ENCODE assay signal across 16 cellular contexts in genomic region chr2:128595763-128596452, GRCh38.
"Had no signal": no experiment of that assay in that cellular context is flagged by ENCODE, and none has a peak within 500 bp of the region (broad histone marks: within the 10 kb centered on the region; RNA-seq: fewer than 3 reads in every experiment).

No MANE protein-coding gene starts in this region.

- ATAC-seq: natural killer cell had no signal

- DNase-seq: activated CD4-positive, alpha-beta T cell treated with anti-CD3 and anti-CD28 coated beads for 1 hour; activated CD4-positive, alpha-beta T cell treated with anti-CD3 and anti-CD28 coated beads, Interleukin-2, amount 50 U/mL, for 48 hours; activated gamma-delta T cell treated with Interleukin-2 at 50 U/mL for 16 hours; activated naive CD8-positive, alpha-beta T cell treated with anti-CD3 and anti-CD28 coated beads for 36 hours; brain microvascular endothelial cell; cerebellar nuclear complex; dermis blood vessel endothelial cell; foreskin fibroblast; glutamatergic neuron; natural killer cell; occipital lobe; stimulated activated CD4-positive, alpha-beta T cell treated with anti-CD3 and anti-CD28 coated beads, Interleukin-4, amount 100 ng/mL, for 1 hour; stimulated activated naive CD8-positive, alpha-beta T cell treated with anti-CD3 and anti-CD28 coated beads, Interleukin-15, amount 100 ng/mL, for 72 hours had no signal

- H3K27me3 ChIP-seq: brain microvascular endothelial cell, vagina had no signal

- H3K36me3 Mint-ChIP-seq: activated naive CD8-positive, alpha-beta T cell treated with anti-CD3 and anti-CD28 coated beads for 36 hours; natural killer cell had no signal

- H3K9me3 ChIP-seq: esophagus muscularis mucosa, vagina had no signal

- H3K27ac Mint-ChIP-seq: activated naive CD8-positive, alpha-beta T cell treated with anti-CD3 and anti-CD28 coated beads for 36 hours; natural killer cell; T-helper 2 cell treated with Interferon-gamma antibody and Interleukin-4, amounts not matched to agents 5 μg/mL and 100 μg/mL, for 36 hours had no signal

- H3K4me3 ChIP-seq: esophagus muscularis mucosa, vagina had no signal

- H3K27me3 Mint-ChIP-seq: activated naive CD8-positive, alpha-beta T cell treated with anti-CD3 and anti-CD28 coated beads for 36 hours had no signal

- H3K36me3 ChIP-seq: brain microvascular endothelial cell, esophagus muscularis mucosa, vagina had no signal

- H3K4me3 Mint-ChIP-seq: activated naive CD8-positive, alpha-beta T cell treated with anti-CD3 and anti-CD28 coated beads for 36 hours; natural killer cell; stimulated activated naive CD8-positive, alpha-beta T cell treated with anti-CD3 and anti-CD28 coated beads, Interleukin-15, amount 100 ng/mL, for 72 hours; T-helper 2 cell treated with Interferon-gamma antibody and Interleukin-4, amounts not matched to agents 5 μg/mL and 100 μg/mL, for 36 hours had no signal

- H3K4me1 ChIP-seq: vagina had no signal

- H3K9me3 Mint-ChIP-seq: activated naive CD8-positive, alpha-beta T cell treated with anti-CD3 and anti-CD28 coated beads for 36 hours; natural killer cell; stimulated activated naive CD8-positive, alpha-beta T cell treated with anti-CD3 and anti-CD28 coated beads, Interleukin-15, amount 100 ng/mL, for 72 hours; T-helper 2 cell treated with Interferon-gamma antibody and Interleukin-4, amounts not matched to agents 5 μg/mL and 100 μg/mL, for 36 hours had no signal

- H3K27ac ChIP-seq: brain microvascular endothelial cell, esophagus muscularis mucosa, vagina had no signal

- H3K4me1 Mint-ChIP-seq: activated naive CD8-positive, alpha-beta T cell treated with anti-CD3 and anti-CD28 coated beads for 36 hours; natural killer cell; stimulated activated naive CD8-positive, alpha-beta T cell treated with anti-CD3 and anti-CD28 coated beads, Interleukin-15, amount 100 ng/mL, for 72 hours had no signal
